ENCODE assay signal across 8 cellular contexts in the genomic region with DNA sequence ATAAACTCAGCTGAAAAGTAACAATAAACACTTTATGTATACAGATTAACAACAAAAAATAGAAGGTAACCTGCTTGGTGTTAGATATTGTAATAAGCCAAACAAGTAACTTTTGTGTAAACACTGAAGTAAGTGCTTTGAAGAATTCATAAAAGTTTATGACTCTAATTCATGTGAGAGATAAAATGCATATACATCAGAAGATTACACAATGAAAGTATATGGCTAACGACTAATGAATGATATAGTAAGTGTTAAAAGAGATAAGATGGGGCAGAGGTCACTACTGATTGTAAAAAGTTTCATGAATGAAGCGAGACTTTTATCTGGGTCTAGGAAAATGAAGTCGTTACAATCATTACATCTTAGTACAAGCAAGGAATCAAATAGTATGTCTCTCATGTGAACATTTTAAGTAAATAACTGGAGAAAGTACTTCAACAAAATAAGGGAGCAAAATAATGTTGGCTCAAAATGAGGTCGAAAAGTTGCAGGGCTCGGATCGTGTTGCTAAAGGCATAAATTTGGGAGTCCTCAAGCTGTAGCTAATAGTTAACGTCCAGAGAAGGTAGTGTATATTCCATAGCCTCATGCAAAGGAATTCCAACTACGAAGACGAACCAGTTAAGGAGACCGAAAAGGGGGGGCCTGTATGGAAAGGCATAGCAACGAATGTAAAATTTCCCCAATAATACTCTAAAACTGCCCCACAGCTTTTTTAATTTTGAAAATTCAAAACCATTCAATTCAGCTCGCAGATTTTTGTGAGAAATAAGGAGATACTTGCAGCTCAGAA. TPM values are rescaled to one million over a fixed set of nuclear protein-coding genes. Genes with fewer than 3 reads are reported as not detected.
DNase-seq lines count a peak whose midpoint lies in the region; ATAC-seq, FAIRE-seq and TF ChIP-seq lines count a peak whose summit lies in the region.

No MANE protein-coding gene starts in this region.

- 16 to 19% (median 18%) methylated on average over 12 of the region's 12 CpGs for WGBS in heart left ventricle, 4 donors
- 16 to 20% (median 17%) methylated on average over 12 of the region's 12 CpGs for WGBS in adrenal gland, 4 donors

- TF ChIP-seq POLR2A in heart left ventricle (IDR thresholded peaks at IDR 0.05) (no peak), adrenal gland (IDR thresholded peaks at IDR 0.05) (no peak), H54 (IDR thresholded peaks at IDR 0.05; ENCODE audit: low read depth, low read length) (no peak)

- H3K4me3 ChIP-seq in heart left ventricle (peak overlapping the region; percentile 69 to 96 (median 90)), adrenal gland (peak overlapping the region in 3 of 4 donors; percentile 90 to 98 (median 98))

- H3K36me3 ChIP-seq in heart left ventricle (peaks cover 0 to 23% (median 14%) of the 10 kb centered on the region in 9 donors), adrenal gland (replicated peaks in 1 of 2) (peaks cover 0 to 11% of the 10 kb centered on the region in 2 donors)

- H3K9me3 ChIP-seq in heart left ventricle, result no peaks in the 10 kb centered on the region
- no peaks in the 10 kb centered on the region for H3K9me3 ChIP-seq in adrenal gland (replicated peaks in 1 of 3)

- no peak for FAIRE-seq in H54 (lab: Jason Lieb, UNC)

- H3K27me3 ChIP-seq in heart left ventricle (no peaks in the 10 kb centered on the region), adrenal gland (no peaks in the 10 kb centered on the region)

- ATAC-seq in heart left ventricle (no peak), left cardiac atrium (no peak)

- DNase-seq in heart left ventricle (no peak), left cardiac atrium (no peak), adrenal gland (no peak), kidney glomerular epithelial cell (lab: John Stamatoyannopoulos, UW) (peak; percentile 22), epidermal melanocyte (ENCODE audit: insufficient read length, low spot score) (no peak), H54 (ENCODE audit: insufficient read length, low spot score) (no peak), cortex of kidney (lab: John Stamatoyannopoulos, UW) (no peak)

- intact Hi-C loops in heart left ventricle (cut with DNase I) (no loop called here), left cardiac atrium (cut with DNase I) (no loop called here), adrenal gland (cut with DNase I) (no loop called here)

- H3K27ac ChIP-seq in heart left ventricle, result peak overlapping the region; percentile 93 to 100 (median 98)
- H3K27ac ChIP-seq in adrenal gland, result peak overlapping the region; percentile 92 to 99 (median 98)
- H3K27ac ChIP-seq in temporal lobe (ENCODE audit: low read depth, low read length), result peak overlapping the region; percentile 82

- TF ChIP-seq CTCF in heart left ventricle (IDR thresholded peaks at IDR 0.05) (no peak), adrenal gland (IDR thresholded peaks at IDR 0.05) (no peak)

- peaks cover 0 to 18% (median 14%) of the 10 kb centered on the region in 12 donors for H3K4me1 ChIP-seq in heart left ventricle
- peaks cover 5 to 17% of the 10 kb centered on the region in 2 donors for H3K4me1 ChIP-seq in adrenal gland (replicated peaks in 1 of 2)

RNA-seq across cellular contexts. Expression of gene DUT, which starts 1.0 kb away (rescaled TPM):
- total RNA-seq in heart left ventricle (10 to 100 TPM; 50.9 to 79.9 (median 62.6) TPM), left cardiac atrium (10 to 100 TPM; 76.6 to 83.6 TPM), adrenal gland (100 to 1,000 TPM in 3 of 8 donors, 10 to 100 TPM in 5; 54.7 to 141 (median 93.2) TPM), temporal lobe (47.5 TPM)
- polyA plus RNA-seq in heart left ventricle (10 to 100 TPM; 44.0 to 45.4 TPM), adrenal gland (10 to 100 TPM; 43.9 to 93.1 (median 75.4) TPM)
